Comparison of ENCODE assay signal across 10 cellular contexts in genomic region chr13:98022210-98022609, GRCh38.
DNase-seq lines count a peak whose midpoint lies in the region; ATAC-seq, FAIRE-seq and TF ChIP-seq lines count a peak whose summit lies in the region.
"Had no signal": no experiment of that assay in that cellular context is flagged by ENCODE, and none has a peak within 500 bp of the region (broad histone marks: within the 10 kb centered on the region; RNA-seq: fewer than 3 reads in every experiment).

No MANE protein-coding gene starts in this region.

- H2AFZ ChIP-seq in astrocyte (ENCODE audit: low read depth, low read length) (no peak overlapping the region), smooth muscle cell (ENCODE audit: low read depth) (no peak overlapping the region)

- no peak overlapping the region for H3K4me3 ChIP-seq in astrocyte (ENCODE audit: insufficient read depth, low read depth, low read length)
- H3K4me3 ChIP-seq in smooth muscle cell: no peak overlapping the region

- DNase-seq in H54 (ENCODE audit: insufficient read length, low spot score) (no peak), astrocyte (ENCODE audit: low read depth) (peak; percentile 84), left cardiac atrium (peak; percentile 46), smooth muscle cell (lab: John Stamatoyannopoulos, UW; ENCODE audit: unreplicated experiment) (no peak), CD14-positive monocyte (ENCODE audit: low spot score) (no peak), DMS 273 treated with DMSO at 0.1 percent for 48 hours (lab: John Stamatoyannopoulos, UW) (no peak)
- no peak for DNase-seq in stimulated activated CD4-positive, alpha-beta T cell treated with anti-CD3 and anti-CD28 coated beads, Interleukin-4, amount 100 ng/mL, for 4 hours
- DNase-seq: NCI-H1436 had no signal

- H3K4me1 ChIP-seq in astrocyte (ENCODE audit: insufficient read depth, low read length) (peaks cover 21% of the 10 kb centered on the region), smooth muscle cell (ENCODE audit: low read depth) (peaks cover 11% of the 10 kb centered on the region)

- WGBS in smooth muscle cell (ENCODE audit: low lambda C conversion rate): 0% methylated on average over 1 of the region's 1 CpG

- H3K27me3 Mint-ChIP-seq in astrocyte (ENCODE audit: low read depth, unreplicated experiment) (no peaks in the 10 kb centered on the region), CD14-positive monocyte (ENCODE audit: low read depth in 3 of 3) (no peaks in the 10 kb centered on the region)

- TF ChIP-seq CTCF in astrocyte (IDR thresholded peaks at IDR 0.05; ENCODE audit: insufficient read depth, low read depth, low read length) (no peak), smooth muscle cell (IDR thresholded peaks at IDR 0.05; ENCODE audit: borderline replicate concordance, insufficient read depth, poor library complexity, severe bottlenecking) (no peak), CD14-positive monocyte (IDR thresholded peaks at IDR 0.05) (no peak)

- H3K9me3 ChIP-seq in astrocyte (ENCODE audit: insufficient read depth, low read depth, low read length) (no peaks in the 10 kb centered on the region), smooth muscle cell (replicated peaks; ENCODE audit: low read depth) (no peaks in the 10 kb centered on the region)

- H3K9ac ChIP-seq in astrocyte (ENCODE audit: low read length) (peak overlapping the region; percentile 32), smooth muscle cell (ENCODE audit: low read depth) (peak overlapping the region; percentile 37)

- FAIRE-seq in H54 (lab: Jason Lieb, UNC) (peak; percentile 97), astrocyte (lab: Jason Lieb, UNC) (peak; percentile 97)

- H4K20me1 ChIP-seq in astrocyte (ENCODE audit: insufficient read depth, low read length) (no peaks in the 10 kb centered on the region), smooth muscle cell (ENCODE audit: low read depth) (no peaks in the 10 kb centered on the region)

- H3K4me2 ChIP-seq in astrocyte (ENCODE audit: low read length) (peak overlapping the region; percentile 1), smooth muscle cell (peak overlapping the region; percentile 53)

- no peaks in the 10 kb centered on the region for H3K79me2 ChIP-seq in astrocyte (ENCODE audit: insufficient read depth, low read length)
- no peaks in the 10 kb centered on the region for H3K79me2 ChIP-seq in smooth muscle cell (ENCODE audit: low read depth)

- intact Hi-C loops in left cardiac atrium (cut with DNase I) (no loop called here), CD14-positive monocyte (cut with micrococcal nuclease) (no loop called here)

- H3K36me3 Mint-ChIP-seq in astrocyte (ENCODE audit: low read depth, unreplicated experiment): peaks cover 22% of the 10 kb centered on the region
- peaks cover 53 to 61% of the 10 kb centered on the region in 2 donors for H3K36me3 Mint-ChIP-seq in CD14-positive monocyte

- TF ChIP-seq POLR2A in H54 (IDR thresholded peaks at IDR 0.05; ENCODE audit: low read depth, low read length): no peak

- H3K4me3 Mint-ChIP-seq in astrocyte (ENCODE audit: unreplicated experiment): no peak overlapping the region
- no peak overlapping the region for H3K4me3 Mint-ChIP-seq in CD14-positive monocyte
- H3K4me3 Mint-ChIP-seq: T-helper 1 cell treated with Interleukin-12 subunit alpha and Interleukin-12 subunit beta and Interleukin-4 antibody, amounts not matched to agents 30 μg/mL and 1 μg/mL, for 36 hours had no signal

- ATAC-seq in left cardiac atrium (peak; percentile 86), HG02571 (IDR thresholded peaks at IDR 0.05; ENCODE audit: unreplicated experiment) (no peak)

- peaks cover 40% of the 10 kb centered on the region for H3K36me3 ChIP-seq in astrocyte (ENCODE audit: insufficient read depth, low read length)
- H3K36me3 ChIP-seq in smooth muscle cell (ENCODE audit: low read depth): peaks cover 26% of the 10 kb centered on the region

- H3K27ac Mint-ChIP-seq in astrocyte (ENCODE audit: unreplicated experiment) (peak overlapping the region; percentile 93), CD14-positive monocyte (no peak overlapping the region)
- H3K27ac Mint-ChIP-seq: T-helper 1 cell treated with Interleukin-12 subunit alpha and Interleukin-12 subunit beta and Interleukin-4 antibody, amounts not matched to agents 30 μg/mL and 1 μg/mL, for 36 hours had no signal

- H3K4me1 Mint-ChIP-seq in astrocyte (ENCODE audit: low read depth, unreplicated experiment) (peaks cover 29% of the 10 kb centered on the region), CD14-positive monocyte (no peaks in the 10 kb centered on the region)

- H3K27ac ChIP-seq in astrocyte (ENCODE audit: low read depth, low read length): peak overlapping the region; percentile 75
- H3K27ac ChIP-seq in smooth muscle cell (ENCODE audit: low read depth): peak overlapping the region; percentile 73

- H3K27me3 ChIP-seq in astrocyte (ENCODE audit: insufficient read depth, low read length): no peaks in the 10 kb centered on the region
- H3K27me3 ChIP-seq in smooth muscle cell (ENCODE audit: low read depth): no peaks in the 10 kb centered on the region

- H3F3A ChIP-seq in smooth muscle cell (ENCODE audit: low read depth): peaks cover 10% of the 10 kb centered on the region

- no peaks in the 10 kb centered on the region for H3K9me3 Mint-ChIP-seq in astrocyte (ENCODE audit: unreplicated experiment)
- no peaks in the 10 kb centered on the region for H3K9me3 Mint-ChIP-seq in CD14-positive monocyte
- H3K9me3 Mint-ChIP-seq: T-helper 1 cell treated with Interleukin-12 subunit alpha and Interleukin-12 subunit beta and Interleukin-4 antibody, amounts not matched to agents 30 μg/mL and 1 μg/mL, for 36 hours had no signal

Comparison
In these comparisons a context has a peak if more than half of its experiments do, and no peak if none do; other contexts are left out.
1. DNase-seq: peak in astrocyte (single experiment) and left cardiac atrium (single experiment); none in H54 (single experiment), smooth muscle cell (single experiment), CD14-positive monocyte (single experiment), DMS 273 treated with DMSO at 0.1 percent for 48 hours (single experiment) and stimulated activated CD4-positive, alpha-beta T cell treated with anti-CD3 and anti-CD28 coated beads, Interleukin-4, amount 100 ng/mL, for 4 hours (0 of 2).